ENCODE assay signal across 8 cellular contexts in genomic region chr2:64608867-64609228, GRCh38. TPM values are rescaled to one million over a fixed set of nuclear protein-coding genes. Genes with fewer than 3 reads are reported as not detected.
DNase-seq lines count a peak whose midpoint lies in the region; ATAC-seq and TF ChIP-seq lines count a peak whose summit lies in the region.

No MANE protein-coding gene starts in this region.

- H3K4me3 Mint-ChIP-seq in activated T-cell treated with anti-CD3 and anti-CD28 coated beads, Interleukin-2, amount 50 U/mL, for 72 hours, result peak overlapping the region; percentile 81 to 84
- peak overlapping the region; percentile 66 for H3K4me3 Mint-ChIP-seq in WTC11

- peak in 1 of 2 donors; percentile 8 for ATAC-seq in activated T-cell treated with anti-CD3 and anti-CD28 coated beads, Interleukin-2, amount 50 U/mL, for 72 hours (replicated peaks in 1 of 2)
- peak; percentile 36 for ATAC-seq in WTC11

- H3K36me3 Mint-ChIP-seq in activated T-cell treated with anti-CD3 and anti-CD28 coated beads, Interleukin-2, amount 50 U/mL, for 72 hours (ENCODE audit: insufficient read depth in 2 of 2), result peaks cover 4 to 7% of the 10 kb centered on the region in 2 donors
- H3K36me3 Mint-ChIP-seq in WTC11, result peaks cover 7% of the 10 kb centered on the region

- DNase-seq in activated T-cell treated with anti-CD3 and anti-CD28 coated beads, Interleukin-2, amount 50 U/mL, for 72 hours, result no peak
- DNase-seq in activated T-cell treated with anti-CD3 and anti-CD28 coated beads, Interleukin-2, amount 50 U/mL, for 1 hour, result no peak
- DNase-seq in WTC11 (ENCODE audit: low spot score) (no peak), NCI-H2081 (lab: John Stamatoyannopoulos, UW) (no peak), NCI-H146 treated with DMSO at 0.1 percent for 48 hours (lab: John Stamatoyannopoulos, UW; ENCODE audit: unreplicated experiment) (no peak)
- no peak for DNase-seq in stimulated activated naive CD4-positive, alpha-beta T cell treated with Interleukin-2 at 50 U/mL for 16 hours (lab: John Stamatoyannopoulos, UW)

- no peaks in the 10 kb centered on the region for H3K36me3 ChIP-seq in iPS-18a (ENCODE audit: control insufficient read depth, low read depth, low read length)
- H3K36me3 ChIP-seq in subcutaneous abdominal adipose tissue (ENCODE audit: control insufficient read depth in 5 of 5, insufficient read depth in 5 of 5, low read length in 5 of 5), result no peaks in the 10 kb centered on the region

- H3K27me3 Mint-ChIP-seq in activated T-cell treated with anti-CD3 and anti-CD28 coated beads, Interleukin-2, amount 50 U/mL, for 72 hours (ENCODE audit: low read depth), result peaks cover 17% of the 10 kb centered on the region
- peaks cover 32% of the 10 kb centered on the region for H3K27me3 Mint-ChIP-seq in WTC11 (ENCODE audit: low read depth)

- peaks cover 31% of the 10 kb centered on the region for H3K4me1 Mint-ChIP-seq in activated T-cell treated with anti-CD3 and anti-CD28 coated beads, Interleukin-2, amount 50 U/mL, for 72 hours (ENCODE audit: low read depth)
- H3K4me1 Mint-ChIP-seq in WTC11, result peaks cover 7% of the 10 kb centered on the region

- CTCF ChIA-PET in WTC11 (lab: Charles Lee), result interaction anchor here (0.7 to 4.5 kb wide), 18 partner anchors 8 to 473 kb away, joined by 3 to 50 read pairs (median 6); partner anchors contain the start of genes AFTPH and SERTAD2

- H3K9me3 ChIP-seq in iPS-18a (ENCODE audit: control insufficient read depth, low read depth, low read length) (no peaks in the 10 kb centered on the region), subcutaneous abdominal adipose tissue (ENCODE audit: control insufficient read depth in 5 of 5, low read length in 5 of 5) (peaks cover 0 to 4% (median 0%) of the 10 kb centered on the region in 5 donors)

- peak overlapping the region; percentile 27 for H3K4me3 ChIP-seq in iPS-18a (ENCODE audit: low read length)
- H3K4me3 ChIP-seq in subcutaneous abdominal adipose tissue (ENCODE audit: low read depth in 1 of 5, low read length in 5 of 5), result peak overlapping the region in 4 of 5 donors; percentile 54 to 69 (median 63)

- H3K4me1 ChIP-seq in iPS-18a (ENCODE audit: control insufficient read depth, low read depth, low read length), result no peaks in the 10 kb centered on the region
- H3K4me1 ChIP-seq in subcutaneous abdominal adipose tissue (ENCODE audit: control insufficient read depth in 5 of 5, insufficient read depth in 5 of 5, low read length in 5 of 5), result peaks cover 9 to 46% (median 30%) of the 10 kb centered on the region in 5 donors

- TF ChIP-seq CTCF in WTC11 (IDR thresholded peaks at IDR 0.05), result no peak

- H3K27ac ChIP-seq in iPS-18a (ENCODE audit: low read length) (no peak overlapping the region), subcutaneous abdominal adipose tissue (ENCODE audit: low read depth, low read length) (no peak overlapping the region)

- H3K9ac ChIP-seq in iPS-18a (ENCODE audit: low read length) (no peak overlapping the region), subcutaneous abdominal adipose tissue (ENCODE audit: low read length in 5 of 5) (peak overlapping the region in 3 of 5 donors; percentile 14 to 62 (median 50))

- peaks cover 14% of the 10 kb centered on the region for H3K27me3 ChIP-seq in iPS-18a (ENCODE audit: control insufficient read depth, insufficient read depth, low read length)
- peaks cover 0 to 2% (median 0%) of the 10 kb centered on the region in 5 donors for H3K27me3 ChIP-seq in subcutaneous abdominal adipose tissue (ENCODE audit: control insufficient read depth in 5 of 5, insufficient read depth in 4 of 5, low read length in 5 of 5)

- peak overlapping the region; percentile 77 for H3K27ac Mint-ChIP-seq in activated T-cell treated with anti-CD3 and anti-CD28 coated beads, Interleukin-2, amount 50 U/mL, for 72 hours
- no peak overlapping the region for H3K27ac Mint-ChIP-seq in WTC11

- peaks cover 4% of the 10 kb centered on the region in 2 donors for H3K9me3 Mint-ChIP-seq in activated T-cell treated with anti-CD3 and anti-CD28 coated beads, Interleukin-2, amount 50 U/mL, for 72 hours
- H3K9me3 Mint-ChIP-seq in WTC11, result peaks cover 11% of the 10 kb centered on the region

- POLR2A ChIA-PET in WTC11 (lab: Charles Lee), result interaction anchor here (0.6 kb wide), 1 partner anchor 100 kb away, joined by 6 read pairs; no protein-coding TSS in a partner anchor

TF ChIP-seq in WTC11, 78 proteins besides CTCF, POLR2A, EP300 and RAD21:
- TF ChIP-seq MAX (CRISPR knock-in tag; IDR thresholded peaks at IDR 0.05), result peak; percentile 72; the same call in 1 of the 2 replicates
- no peak for TF ChIP-seq AFF4 (CRISPR knock-in tag; IDR thresholded peaks at IDR 0.05; ENCODE audit: borderline replicate concordance)
- peak; percentile 35; the same call in 1 of the 2 replicates for TF ChIP-seq FOXP4 (CRISPR knock-in tag; IDR thresholded peaks at IDR 0.05)
- no peak for TF ChIP-seq RELA (CRISPR knock-in tag; IDR thresholded peaks at IDR 0.05; ENCODE audit: borderline replicate concordance)
- TF ChIP-seq IRF1 (CRISPR knock-in tag; IDR thresholded peaks at IDR 0.05), result peak; percentile 64; the same call in 1 of the 2 replicates

RNA-seq across cellular contexts. Expression of gene SERTAD2, which starts 44.9 kb away (rescaled TPM):
- 10 to 100 TPM; 14.6 to 18.5 TPM for total RNA-seq in activated T-cell treated with anti-CD3 and anti-CD28 coated beads, Interleukin-2, amount 50 U/mL, for 72 hours
- total RNA-seq in WTC11 (2021), result 7.9 to 8.0 TPM (median 7.9 TPM) in 3 replicates
